Comparison of ENCODE assay signal across 1 cellular context in the genomic region with DNA sequence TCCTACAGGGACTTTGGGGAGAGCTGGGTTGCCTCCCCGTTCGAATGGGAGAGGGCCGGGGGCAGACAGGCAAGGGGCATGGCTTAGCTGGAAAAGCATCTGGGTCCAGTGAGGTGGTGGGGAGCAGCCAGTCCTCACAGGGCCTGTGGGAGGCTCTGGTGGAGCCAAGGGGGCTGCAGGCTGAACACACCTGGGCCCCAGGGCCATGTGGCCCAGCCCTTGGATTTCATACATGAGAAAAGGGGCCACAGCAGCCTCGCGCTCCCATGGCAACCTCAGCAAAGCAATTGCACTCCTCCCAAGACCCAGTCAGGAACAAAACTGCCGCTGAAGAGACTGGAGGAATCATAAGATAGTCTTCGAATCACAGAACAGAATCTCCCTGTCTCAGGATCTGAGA.
TF ChIP-seq lines count a peak whose summit lies in the region.

No MANE protein-coding gene starts in this region.

TF ChIP-seq in GM12878, 131 proteins besides CTCF, POLR2A, EP300 and RAD21:
- TF ChIP-seq CHD1 (IDR thresholded peaks at IDR 0.05; ENCODE audit: low read depth, low read length) (no peak), ZNF592 (IDR thresholded peaks at IDR 0.05) (no peak), RAD51 (IDR thresholded peaks at IDR 0.05) (no peak), MTA2 (IDR thresholded peaks at IDR 0.05; ENCODE audit: low read depth) (no peak), ZBTB4 (CRISPR knock-in tag; IDR thresholded peaks at IDR 0.05) (no peak), MYB (IDR thresholded peaks at IDR 0.05; ENCODE audit: borderline replicate concordance, low read depth, low read length) (no peak), NR2C2 (IDR thresholded peaks at IDR 0.05; ENCODE audit: borderline replicate concordance, control insufficient read depth, insufficient read length, low read depth) (no peak), HCFC1 (IDR thresholded peaks at IDR 0.05; ENCODE audit: low read length) (no peak), BCLAF1 (IDR thresholded peaks at IDR 0.05) (no peak), MEF2B (IDR thresholded peaks at IDR 0.05; ENCODE audit: partially characterized antibody, poor library complexity, severe bottlenecking) (no peak), JUNB (IDR thresholded peaks at IDR 0.05) (no peak), KAT2A (conservative IDR thresholded peaks at IDR 0.05; ENCODE audit: control insufficient read depth, low read depth, low read length) (no peak), NBN (IDR thresholded peaks at IDR 0.05) (no peak)
- TF ChIP-seq, protein P1, sequence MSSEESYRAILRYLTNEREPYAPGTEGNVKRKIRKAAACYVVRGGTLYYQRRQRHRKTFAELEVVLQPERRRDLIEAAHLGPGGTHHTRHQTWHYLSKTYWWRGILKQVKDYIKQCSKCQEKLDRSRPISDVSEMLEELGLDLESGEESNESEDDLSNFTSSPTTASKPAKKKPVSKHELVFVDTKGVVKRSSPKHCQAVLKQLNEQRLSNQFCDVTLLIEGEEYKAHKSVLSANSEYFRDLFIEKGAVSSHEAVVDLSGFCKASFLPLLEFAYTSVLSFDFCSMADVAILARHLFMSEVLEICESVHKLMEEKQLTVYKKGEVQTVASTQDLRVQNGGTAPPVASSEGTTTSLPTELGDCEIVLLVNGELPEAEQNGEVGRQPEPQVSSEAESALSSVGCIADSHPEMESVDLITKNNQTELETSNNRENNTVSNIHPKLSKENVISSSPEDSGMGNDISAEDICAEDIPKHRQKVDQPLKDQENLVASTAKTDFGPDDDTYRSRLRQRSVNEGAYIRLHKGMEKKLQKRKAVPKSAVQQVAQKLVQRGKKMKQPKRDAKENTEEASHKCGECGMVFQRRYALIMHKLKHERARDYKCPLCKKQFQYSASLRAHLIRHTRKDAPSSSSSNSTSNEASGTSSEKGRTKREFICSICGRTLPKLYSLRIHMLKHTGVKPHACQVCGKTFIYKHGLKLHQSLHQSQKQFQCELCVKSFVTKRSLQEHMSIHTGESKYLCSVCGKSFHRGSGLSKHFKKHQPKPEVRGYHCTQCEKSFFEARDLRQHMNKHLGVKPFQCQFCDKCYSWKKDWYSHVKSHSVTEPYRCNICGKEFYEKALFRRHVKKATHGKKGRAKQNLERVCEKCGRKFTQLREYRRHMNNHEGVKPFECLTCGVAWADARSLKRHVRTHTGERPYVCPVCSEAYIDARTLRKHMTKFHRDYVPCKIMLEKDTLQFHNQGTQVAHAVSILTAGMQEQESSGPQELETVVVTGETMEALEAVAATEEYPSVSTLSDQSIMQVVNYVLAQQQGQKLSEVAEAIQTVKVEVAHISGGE (CRISPR knock-in tag; IDR thresholded peaks at IDR 0.05): no peak
